ENCODE assay signal across 28 cellular contexts in the genomic region with DNA sequence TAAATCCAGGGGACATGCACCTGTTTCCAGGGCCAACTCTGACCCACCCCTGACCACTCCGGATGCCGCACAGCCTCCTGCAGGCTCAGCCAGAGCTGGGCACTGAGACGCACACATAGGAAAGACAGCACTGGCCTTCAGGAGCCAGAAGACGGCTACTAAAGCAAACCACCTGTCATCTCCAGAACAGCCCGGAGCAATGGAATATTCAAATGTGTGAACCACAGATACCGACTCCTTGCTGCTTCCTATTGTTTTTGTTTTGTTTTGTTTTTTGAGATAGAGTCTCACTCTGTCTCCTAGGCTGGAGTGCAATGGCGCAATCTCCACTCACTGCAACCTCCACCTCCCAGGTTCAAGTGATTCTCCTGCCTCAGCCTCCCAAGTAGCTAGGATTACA.
"Had no signal": no experiment of that assay in that cellular context is flagged by ENCODE, and none has a peak within 500 bp of the region (broad histone marks: within the 10 kb centered on the region; RNA-seq: fewer than 3 reads in every experiment).

No MANE protein-coding gene starts in this region.

- H3K27ac ChIP-seq: left lung, lower lobe of right lung, neural progenitor cell, neutrophil, ovary, prostate gland, right lobe of liver, tibial nerve, upper lobe of left lung, vagina had no signal

- H3K4me3 ChIP-seq: left lung, lower lobe of right lung, neural progenitor cell, ovary, prostate gland, right lobe of liver, smooth muscle cell, tibial nerve, upper lobe of left lung, vagina had no signal

- H3K9me3 ChIP-seq: left lung, lower lobe of right lung, neutrophil, ovary, prostate gland, right lobe of liver, tibial nerve, upper lobe of left lung, vagina had no signal

- H2AFZ ChIP-seq: neural progenitor cell had no signal

- H3K9ac ChIP-seq: neural progenitor cell had no signal

- H3K4me1 ChIP-seq: left lung, lower lobe of right lung, neural progenitor cell, prostate gland, right lobe of liver, tibial nerve, upper lobe of left lung, vagina had no signal

- DNase-seq: immature natural killer cell; kidney; left colon; left lung; lower lobe of right lung; mammary epithelial cell; mesenchymal stem cell; naive B cell; natural killer cell; nephron progenitor cell; occipital lobe; ovary; right lobe of liver; stimulated activated CD4-positive, alpha-beta T cell treated with anti-CD3 and anti-CD28 coated beads, Interleukin-1b, Interleukin-23, amount 100 ng/mL, for 48 hours; stimulated activated CD4-positive, alpha-beta T cell treated with anti-CD3 and anti-CD28 coated beads, Interleukin-2, amount 100 ng/mL, for 48 hours; stimulated activated CD4-positive, alpha-beta T cell treated with anti-CD3 and anti-CD28 coated beads, Interleukin-4, amount 100 ng/mL, for 4 hours; stimulated activated CD8-positive, alpha-beta memory T cell treated with anti-CD3 and anti-CD28 coated beads, Interleukin-4, amount 100 ng/mL, for 48 hours; stimulated activated naive CD4-positive, alpha-beta T cell treated with Interleukin-2 at 50 U/mL for 16 hours; stimulated activated naive CD8-positive, alpha-beta T cell treated with anti-CD3 and anti-CD28 coated beads, Interleukin-15, amount 100 ng/mL, for 72 hours; substantia nigra; upper lobe of left lung had no signal

- ATAC-seq: left colon; left lung; lower lobe of right lung; natural killer cell; right lobe of liver; stimulated activated memory B cell treated with anti-CD40 and anti-IgM and Interleukin-4, amounts not matched to agents 10 μg/mL and 1 μg/mL and 100 μg/mL, for 72 hours; stimulated activated naive CD8-positive, alpha-beta T cell treated with anti-CD3 and anti-CD28 coated beads, Interleukin-15, amount 100 ng/mL, for 72 hours had no signal

- H3K36me3 ChIP-seq: left lung, lower lobe of right lung, neural progenitor cell, neutrophil, ovary, prostate gland, right lobe of liver, tibial nerve, upper lobe of left lung, vagina had no signal

- H3K4me2 ChIP-seq: neural progenitor cell, smooth muscle cell had no signal

- H3K27me3 ChIP-seq: left lung, neural progenitor cell, neutrophil, ovary, right lobe of liver, tibial nerve, upper lobe of left lung, vagina had no signal
